ENCODE assay signal across 24 cellular contexts in the genomic region with DNA sequence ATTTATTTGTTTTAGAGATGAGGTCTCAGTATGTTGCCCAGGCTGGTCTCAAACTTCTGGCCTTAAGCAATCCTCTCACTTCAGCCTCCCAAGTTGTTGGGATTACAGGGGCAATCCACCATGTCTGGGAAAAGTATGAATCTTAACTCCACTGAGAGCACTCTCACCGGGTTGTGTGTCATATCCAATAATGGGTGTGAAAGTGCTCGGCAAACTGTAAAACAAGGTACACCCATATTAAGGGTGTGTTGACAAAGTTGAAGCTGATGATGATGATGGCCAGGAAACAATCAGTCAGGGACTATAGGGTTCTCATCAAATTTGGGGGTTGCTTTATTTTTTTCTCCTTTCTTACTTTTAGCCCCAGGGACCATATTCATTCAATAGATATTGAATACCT. TPM values are rescaled to one million over a fixed set of nuclear protein-coding genes. Genes with fewer than 3 reads are reported as not detected.
A peak's percentile ranks its signal among the peaks of the same experiment; 100 is the strongest.
DNase-seq lines count a peak whose midpoint lies in the region; ATAC-seq, FAIRE-seq and TF ChIP-seq lines count a peak whose summit lies in the region.
"Had no signal": no experiment of that assay in that cellular context is flagged by ENCODE, and none has a peak within 500 bp of the region (broad histone marks: within the 10 kb centered on the region; RNA-seq: fewer than 3 reads in every experiment).

No MANE protein-coding gene starts in this region.

- H3K9ac ChIP-seq in colonic mucosa (ENCODE audit: low read depth in 2 of 2, low read length in 2 of 2), result peak overlapping the region in 1 of 2 donors; percentile 93
- H3K9ac ChIP-seq in mesendoderm (ENCODE audit: low read length), result no peak overlapping the region
- H3K9ac ChIP-seq: BLaER1 treated with 17β-estradiol and CSF1 and Interleukin-3, amounts not matched to agents 10 nM and 100 nM had no signal

- ATAC-seq in A549 (no peak), GM21423 (IDR thresholded peaks at IDR 0.05; ENCODE audit: unreplicated experiment) (no peak)
- ATAC-seq: Right ventricle myocardium inferior had no signal

- TF ChIP-seq CTCF in A549 (IDR thresholded peaks at IDR 0.05) (no peak), colonic mucosa (IDR thresholded peaks at IDR 0.05) (no peak), stomach (IDR thresholded peaks at IDR 0.05) (no peak)

- H2BK120ac ChIP-seq in mesendoderm (ENCODE audit: low read depth, low read length), result no peak overlapping the region

- H3K27ac ChIP-seq in A549 (peak overlapping the region; percentile 84 to 95), colonic mucosa (peak overlapping the region; percentile 85), mesodermal cell (ENCODE audit: low read depth, low read length, severe bottlenecking) (no peak overlapping the region), stomach (peak overlapping the region; percentile 74 to 87 (median 83)), mesendoderm (ENCODE audit: low read depth, low read length) (no peak overlapping the region)
- H3K27ac ChIP-seq: 22Rv1; BLaER1 treated with 17β-estradiol and CSF1 and Interleukin-3, amounts not matched to agents 10 nM and 100 nM; SJSA1 had no signal

- WGBS in A549 (ENCODE audit: missing lambda C conversion rate), result 81% methylated on average over 2 of the region's 2 CpGs
- WGBS in mesodermal cell (ENCODE audit: insufficient coverage in 2 of 2), 2 experiments, result 100% methylated on average over 2 of the region's 2 CpGs
- 51 to 61% (median 60%) methylated on average over 2 of the region's 2 CpGs for WGBS in stomach, 5 donors
- WGBS in mesendoderm (ENCODE audit: extremely low coverage, insufficient coverage, low lambda C conversion rate), result no CpG with 5 or more reads among the region's 2 CpGs

- H3K4me2 ChIP-seq in A549, result peak overlapping the region; percentile 93; the same call in 2 of the 3 replicates
- H3K4me2 ChIP-seq in mesendoderm (ENCODE audit: low read length), result no peak overlapping the region
- H3K4me2 ChIP-seq: BLaER1 treated with 17β-estradiol and CSF1 and Interleukin-3, amounts not matched to agents 10 nM and 100 nM had no signal

- FAIRE-seq in A549 (lab: Jason Lieb, UNC), result no peak
- FAIRE-seq: GM12891 had no signal

- no peak for DNase-seq in A549 (ENCODE audit: low read depth in 1 of 2, low spot score in 1 of 2)
- DNase-seq in colonic mucosa, result no peak
- no peak for DNase-seq in stomach
- no peak for DNase-seq in NCI-H774 (lab: John Stamatoyannopoulos, UW)
- no peak for DNase-seq in medulla oblongata (ENCODE audit: extremely low spot score)
- no peak for DNase-seq in mesendoderm
- DNase-seq: CD4-positive, alpha-beta memory T cell; DMS153; GOT3; Karpas-422; NCI-H1417; NCI-H1694 treated with DMSO at 0.1 percent for 48 hours; NCI-H2081 treated with DMSO at 0.1 percent for 48 hours; NCI-H2171 treated with DMSO at 0.1 percent for 48 hours; NCI-H524 treated with DMSO at 0.1 percent for 48 hours had no signal

- no peak overlapping the region for H3K56ac ChIP-seq in mesendoderm (ENCODE audit: low read length)

- intact Hi-C loops in colonic mucosa (cut with DNase I) (no loop called here), stomach (cut with DNase I; ENCODE audit: low total_unique reads) (no loop called here)

- H3K4ac ChIP-seq in mesendoderm (ENCODE audit: low read depth, low read length), result no peak overlapping the region

- H3K79me1 ChIP-seq in mesendoderm (ENCODE audit: low read length), result no peaks in the 10 kb centered on the region

- POLR2A ChIA-PET in A549 (lab: Yijun Ruan, JAX), result interaction anchor here (2.1 kb wide), 1 partner anchor 10 kb away, joined by 7 read pairs; no protein-coding TSS in a partner anchor

- H3K23ac ChIP-seq in mesendoderm (ENCODE audit: low read length), result no peak overlapping the region

- no peak overlapping the region for H2BK5ac ChIP-seq in mesendoderm (ENCODE audit: low read length)

- no peak overlapping the region for H4K8ac ChIP-seq in mesendoderm (ENCODE audit: low read depth, low read length)

- H3K36me3 ChIP-seq in colonic mucosa, result no peaks in the 10 kb centered on the region
- H3K36me3 ChIP-seq in mesodermal cell (ENCODE audit: control insufficient read depth, insufficient read depth, low read length), result peaks cover 13% of the 10 kb centered on the region
- no peaks in the 10 kb centered on the region for H3K36me3 ChIP-seq in stomach
- H3K36me3 ChIP-seq in mesendoderm (ENCODE audit: control insufficient read depth, insufficient read depth, low read length), result no peaks in the 10 kb centered on the region
- H3K36me3 ChIP-seq: BLaER1 treated with 17β-estradiol and CSF1 and Interleukin-3, amounts not matched to agents 10 nM and 100 nM; SJSA1 had no signal

- H3K79me2 ChIP-seq in mesendoderm (ENCODE audit: control insufficient read depth, insufficient read depth, low read length), result no peaks in the 10 kb centered on the region

- no peaks in the 10 kb centered on the region for H3K27me3 ChIP-seq in colonic mucosa
- H3K27me3 ChIP-seq in stomach, result peaks cover 0 to 22% (median 0%) of the 10 kb centered on the region in 3 donors
- H3K27me3 ChIP-seq in mesendoderm (ENCODE audit: insufficient read depth, low read length, poor library complexity), result no peaks in the 10 kb centered on the region
- H3K27me3 ChIP-seq: BLaER1 treated with 17β-estradiol and CSF1 and Interleukin-3, amounts not matched to agents 10 nM and 100 nM; SJSA1 had no signal

- TF ChIP-seq POLR2A in A549 (IDR thresholded peaks at IDR 0.05; ENCODE audit: low read length) (no peak), stomach (IDR thresholded peaks at IDR 0.05) (no peak)

- H4K5ac ChIP-seq in mesendoderm (ENCODE audit: low read length), result no peak overlapping the region

- no peak for TF ChIP-seq EP300 in A549 (IDR thresholded peaks at IDR 0.05)
- TF ChIP-seq EP300 in stomach (IDR thresholded peaks at IDR 0.05), result no peak

- no peak overlapping the region for H2AK5ac ChIP-seq in mesendoderm (ENCODE audit: low read length)

- H3K4me1 ChIP-seq in A549, result peaks cover 48% of the 10 kb centered on the region
- H3K4me1 ChIP-seq in colonic mucosa, result peaks cover 8% of the 10 kb centered on the region
- peaks cover 24% of the 10 kb centered on the region for H3K4me1 ChIP-seq in mesodermal cell (ENCODE audit: control insufficient read depth, insufficient read depth, low read length, poor library complexity, severe bottlenecking)
- peaks cover 20 to 37% (median 27%) of the 10 kb centered on the region in 4 donors for H3K4me1 ChIP-seq in stomach
- peaks cover 1% of the 10 kb centered on the region for H3K4me1 ChIP-seq in mesendoderm (ENCODE audit: control insufficient read depth, low read depth, low read length)
- H3K4me1 ChIP-seq: SJSA1 had no signal

- no peak for TF ChIP-seq RAD21 in A549 (conservative IDR thresholded peaks at IDR 0.05 in 1 of 2, IDR thresholded peaks at IDR 0.05 in 1 of 2)

- CTCF ChIA-PET in A549 (lab: Yijun Ruan, JAX), result interaction anchor here (2.4 to 3.7 kb wide), 2 partner anchors 110 to 307 kb away, joined by 11 to 18 read pairs; no protein-coding TSS in a partner anchor

- H2BK15ac ChIP-seq in mesendoderm (replicated peaks; ENCODE audit: low read depth), result no peak overlapping the region

- H3K9me3 ChIP-seq in A549 (0 out of 3 replicates have a peak, but pooled peaks cover 3% of the 10 kb centered on the region), colonic mucosa (no peaks in the 10 kb centered on the region), mesodermal cell (ENCODE audit: control insufficient read depth, low read length) (peaks cover 22% of the 10 kb centered on the region), stomach (no peaks in the 10 kb centered on the region)
- H3K9me3 ChIP-seq: SJSA1 had no signal

- H3K4me3 ChIP-seq in A549 (no peak overlapping the region), colonic mucosa (no peak overlapping the region), mesodermal cell (ENCODE audit: extremely low read depth, insufficient read depth, low read length, poor library complexity, severe bottlenecking) (peak overlapping the region; percentile 25), stomach (peak overlapping the region in 1 of 4 donors; percentile 23), mesendoderm (ENCODE audit: low read length) (no peak overlapping the region)
- H3K4me3 ChIP-seq: BLaER1 treated with 17β-estradiol and CSF1 and Interleukin-3, amounts not matched to agents 10 nM and 100 nM; SJSA1 had no signal

- H3K18ac ChIP-seq in mesendoderm (ENCODE audit: low read length), result no peak overlapping the region

TF ChIP-seq in A549, 52 proteins besides CTCF, POLR2A, EP300 and RAD21:
- no peak for TF ChIP-seq FOSB (CRISPR knock-in tag; IDR thresholded peaks at IDR 0.05)
- 0 out of 2 replicates have a peak, but pooled peaks have one; percentile 46 for TF ChIP-seq KDM1A (IDR thresholded peaks at IDR 0.05; ENCODE audit: low read depth)
TF ChIP-seq in A549: peak in this region for 1.

RNA-seq across cellular contexts. Expression of gene TMC5, which starts 25.3 kb away (rescaled TPM):
- polyA plus RNA-seq in A549 (2011; rRNA removed) (14.8 and 17.1 TPM in 2 replicates), A549 (2017; fragmentation: RNase III; extraction: RNeasy Plus Mini Kit Qiagen cat#74134 plus additional on column Dnase treatment) (8.3 to 11.1 TPM (median 9.5 TPM) in 3 replicates), stomach (10 to 100 TPM; 16.0 to 28.0 (median 17.4) TPM)
- 3.9 and 5.5 TPM in 2 replicates for polyA plus RNA-seq in A549 (2012; cell fraction: cytosol; rRNA removed)
- polyA plus RNA-seq in A549 (2012; cell fraction: nucleus; rRNA removed), result 2.9 and 4.4 TPM in 2 replicates
- 19.3 and 20.3 TPM in 2 replicates for polyA minus RNA-seq in A549 (2011; rRNA and poly(A)+ RNA removed)
- total RNA-seq in colonic mucosa (100 to 1,000 TPM in 1 of 2 donors, 10 to 100 TPM in 1; 54.5 to 113 TPM), stomach (10 to 100 TPM in 4 of 5 donors, 1 to 10 TPM in 1; 7.2 to 92.7 (median 54.3) TPM)
- 2.0 TPM for polyA plus RNA-seq in mesodermal cell (2013, experiment 1 of 2)
- 2.1 TPM for polyA plus RNA-seq in mesodermal cell (2013, experiment 2 of 2)
- polyA plus RNA-seq in mesendoderm (2013, experiment 1 of 2), result 4.5 TPM
- polyA plus RNA-seq in mesendoderm (2013, experiment 2 of 2), result 4.1 TPM
- total RNA-seq: CD4-positive, alpha-beta memory T cell; G401; OCI-LY7; Right ventricle myocardium inferior; SJSA1 had no signal

Comparison
In these comparisons a context has a peak if more than half of its experiments do, and no peak if none do; other contexts are left out.
1. H3K27ac ChIP-seq: peak in A549 (2 of 2), colonic mucosa (single experiment) and stomach (5 of 5); none in mesodermal cell (single experiment) and mesendoderm (single experiment).